1 cellular context compared by ENCODE assay signal in the genomic region with DNA sequence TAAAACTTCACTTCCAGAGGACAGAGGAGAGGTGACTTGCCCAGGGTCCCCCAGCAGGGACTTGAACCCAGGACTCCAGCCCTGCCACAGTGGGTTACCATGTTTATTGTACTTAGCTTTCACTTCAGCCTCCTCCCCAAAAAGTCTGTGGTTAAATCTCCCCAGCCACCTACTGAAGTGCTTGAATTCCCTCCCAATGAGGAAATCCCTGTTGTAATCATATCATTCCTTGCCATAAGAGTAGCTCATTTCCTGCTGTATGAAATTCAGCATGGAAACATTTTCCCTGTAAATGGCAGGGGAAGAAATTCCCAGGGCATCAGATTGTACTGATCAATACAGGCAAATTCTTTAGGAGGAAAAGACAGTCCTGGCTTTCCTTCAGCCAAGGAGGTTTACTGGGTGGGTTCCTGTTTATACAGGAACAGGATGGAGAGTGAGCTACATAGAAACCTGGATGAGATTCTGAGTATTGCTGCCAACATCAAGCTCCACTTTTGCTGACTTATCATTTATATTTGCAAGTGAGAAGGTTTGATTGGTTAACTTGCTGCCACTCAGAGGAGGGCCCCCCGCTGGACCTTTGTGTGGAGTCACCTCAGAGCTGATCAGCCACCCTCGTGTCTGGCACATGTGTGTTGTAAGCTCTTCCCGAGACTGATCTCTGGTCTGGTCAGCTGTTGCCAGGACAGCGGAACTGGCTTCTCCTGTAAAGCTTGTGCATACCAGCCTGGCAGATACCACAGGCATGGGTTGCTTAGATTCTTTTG.
TF ChIP-seq lines count a peak whose summit lies in the region.

No MANE protein-coding gene starts in this region.

TF ChIP-seq in HepG2, 621 proteins besides CTCF, POLR2A, EP300 and RAD21 (continued from another document and continues in another):
- TF ChIP-seq, protein P1, sequence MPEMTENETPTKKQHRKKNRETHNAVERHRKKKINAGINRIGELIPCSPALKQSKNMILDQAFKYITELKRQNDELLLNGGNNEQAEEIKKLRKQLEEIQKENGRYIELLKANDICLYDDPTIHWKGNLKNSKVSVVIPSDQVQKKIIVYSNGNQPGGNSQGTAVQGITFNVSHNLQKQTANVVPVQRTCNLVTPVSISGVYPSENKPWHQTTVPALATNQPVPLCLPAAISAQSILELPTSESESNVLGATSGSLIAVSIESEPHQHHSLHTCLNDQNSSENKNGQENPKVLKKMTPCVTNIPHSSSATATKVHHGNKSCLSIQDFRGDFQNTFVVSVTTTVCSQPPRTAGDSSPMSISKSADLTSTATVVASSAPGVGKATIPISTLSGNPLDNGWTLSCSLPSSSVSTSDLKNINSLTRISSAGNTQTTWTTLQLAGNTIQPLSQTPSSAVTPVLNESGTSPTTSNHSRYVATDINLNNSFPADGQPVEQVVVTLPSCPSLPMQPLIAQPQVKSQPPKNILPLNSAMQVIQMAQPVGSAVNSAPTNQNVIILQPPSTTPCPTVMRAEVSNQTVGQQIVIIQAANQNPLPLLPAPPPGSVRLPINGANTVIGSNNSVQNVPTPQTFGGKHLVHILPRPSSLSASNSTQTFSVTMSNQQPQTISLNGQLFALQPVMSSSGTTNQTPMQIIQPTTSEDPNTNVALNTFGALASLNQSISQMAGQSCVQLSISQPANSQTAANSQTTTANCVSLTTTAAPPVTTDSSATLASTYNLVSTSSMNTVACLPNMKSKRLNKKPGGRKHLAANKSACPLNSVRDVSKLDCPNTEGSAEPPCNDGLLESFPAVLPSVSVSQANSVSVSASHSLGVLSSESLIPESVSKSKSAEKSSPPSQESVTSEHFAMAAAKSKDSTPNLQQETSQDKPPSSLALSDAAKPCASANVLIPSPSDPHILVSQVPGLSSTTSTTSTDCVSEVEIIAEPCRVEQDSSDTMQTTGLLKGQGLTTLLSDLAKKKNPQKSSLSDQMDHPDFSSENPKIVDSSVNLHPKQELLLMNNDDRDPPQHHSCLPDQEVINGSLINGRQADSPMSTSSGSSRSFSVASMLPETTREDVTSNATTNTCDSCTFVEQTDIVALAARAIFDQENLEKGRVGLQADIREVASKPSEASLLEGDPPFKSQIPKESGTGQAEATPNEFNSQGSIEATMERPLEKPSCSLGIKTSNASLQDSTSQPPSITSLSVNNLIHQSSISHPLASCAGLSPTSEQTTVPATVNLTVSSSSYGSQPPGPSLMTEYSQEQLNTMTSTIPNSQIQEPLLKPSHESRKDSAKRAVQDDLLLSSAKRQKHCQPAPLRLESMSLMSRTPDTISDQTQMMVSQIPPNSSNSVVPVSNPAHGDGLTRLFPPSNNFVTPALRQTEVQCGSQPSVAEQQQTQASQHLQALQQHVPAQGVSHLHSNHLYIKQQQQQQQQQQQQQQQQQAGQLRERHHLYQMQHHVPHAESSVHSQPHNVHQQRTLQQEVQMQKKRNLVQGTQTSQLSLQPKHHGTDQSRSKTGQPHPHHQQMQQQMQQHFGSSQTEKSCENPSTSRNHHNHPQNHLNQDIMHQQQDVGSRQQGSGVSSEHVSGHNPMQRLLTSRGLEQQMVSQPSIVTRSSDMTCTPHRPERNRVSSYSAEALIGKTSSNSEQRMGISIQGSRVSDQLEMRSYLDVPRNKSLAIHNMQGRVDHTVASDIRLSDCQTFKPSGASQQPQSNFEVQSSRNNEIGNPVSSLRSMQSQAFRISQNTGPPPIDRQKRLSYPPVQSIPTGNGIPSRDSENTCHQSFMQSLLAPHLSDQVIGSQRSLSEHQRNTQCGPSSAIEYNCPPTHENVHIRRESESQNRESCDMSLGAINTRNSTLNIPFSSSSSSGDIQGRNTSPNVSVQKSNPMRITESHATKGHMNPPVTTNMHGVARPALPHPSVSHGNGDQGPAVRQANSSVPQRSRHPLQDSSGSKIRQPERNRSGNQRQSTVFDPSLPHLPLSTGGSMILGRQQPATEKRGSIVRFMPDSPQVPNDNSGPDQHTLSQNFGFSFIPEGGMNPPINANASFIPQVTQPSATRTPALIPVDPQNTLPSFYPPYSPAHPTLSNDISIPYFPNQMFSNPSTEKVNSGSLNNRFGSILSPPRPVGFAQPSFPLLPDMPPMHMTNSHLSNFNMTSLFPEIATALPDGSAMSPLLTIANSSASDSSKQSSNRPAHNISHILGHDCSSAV (CRISPR knock-in tag; IDR thresholded peaks at IDR 0.05; ENCODE audit: borderline replicate concordance) = no peak
- TF ChIP-seq ONECUT2 (CRISPR knock-in tag; IDR thresholded peaks at IDR 0.05) (no peak), SP140L (CRISPR knock-in tag; IDR thresholded peaks at IDR 0.05; ENCODE audit: borderline replicate concordance) (no peak), CBX5 (CRISPR knock-in tag; IDR thresholded peaks at IDR 0.05; ENCODE audit: borderline replicate concordance) (peak; percentile 35; the same call in 1 of the 2 replicates), ZNF570 (CRISPR knock-in tag; IDR thresholded peaks at IDR 0.05; ENCODE audit: borderline replicate concordance) (no peak), ZNF619 (CRISPR knock-in tag; IDR thresholded peaks at IDR 0.05) (no peak), SRSF1 (optimal IDR thresholded peaks at IDR 0.05; ENCODE audit: low read depth, low read length) (no peak), EED (CRISPR knock-in tag; IDR thresholded peaks at IDR 0.05) (no peak), NCOA5 (CRISPR knock-in tag; IDR thresholded peaks at IDR 0.05) (no peak), XBP1 (CRISPR knock-in tag; IDR thresholded peaks at IDR 0.05) (no peak), ASH2L (IDR thresholded peaks at IDR 0.05; ENCODE audit: insufficient read length, low read depth, low read length) (no peak), EHMT2 (IDR thresholded peaks at IDR 0.05; ENCODE audit: borderline replicate concordance, low read depth, low read length) (peak; percentile 22; the same call in 1 of the 2 replicates), ZNF10 (CRISPR knock-in tag; IDR thresholded peaks at IDR 0.05; ENCODE audit: borderline replicate concordance, low read depth) (no peak), MTA1 (CRISPR knock-in tag; IDR thresholded peaks at IDR 0.05; ENCODE audit: borderline replicate concordance) (no peak), ZNF776 (CRISPR knock-in tag; IDR thresholded peaks at IDR 0.05) (no peak), ZNF329 (CRISPR knock-in tag; IDR thresholded peaks at IDR 0.05; ENCODE audit: low read depth) (no peak), SMAD3 (CRISPR knock-in tag; IDR thresholded peaks at IDR 0.05) (peak; percentile 62; the same call in 1 of the 2 replicates), ELF1 (CRISPR knock-in tag; IDR thresholded peaks at IDR 0.05) (no peak), ATF7 (IDR thresholded peaks at IDR 0.05) (no peak), ATF7 (CRISPR knock-in tag; IDR thresholded peaks at IDR 0.05) (no peak), GTF2F1 (IDR thresholded peaks at IDR 0.05; ENCODE audit: low read length) (no peak), ZNF878 (CRISPR knock-in tag; IDR thresholded peaks at IDR 0.05) (peak; percentile 88), ZNF788 (CRISPR knock-in tag; IDR thresholded peaks at IDR 0.05; ENCODE audit: borderline replicate concordance) (no peak), ZNF180 (CRISPR knock-in tag; IDR thresholded peaks at IDR 0.05; ENCODE audit: borderline replicate concordance, low read depth) (no peak), SIN3B (IDR thresholded peaks at IDR 0.05; ENCODE audit: low read length) (no peak), REPIN1 (CRISPR knock-in tag; IDR thresholded peaks at IDR 0.05; ENCODE audit: borderline replicate concordance, low read depth) (no peak), HDAC2 (CRISPR knock-in tag; IDR thresholded peaks at IDR 0.05) (0 out of 2 replicates have a peak, but pooled peaks have one; percentile 41), ZNF33B (CRISPR knock-in tag; IDR thresholded peaks at IDR 0.05) (0 out of 2 replicates have a peak, but pooled peaks have one; percentile 64)
- TF ChIP-seq, protein P2, sequence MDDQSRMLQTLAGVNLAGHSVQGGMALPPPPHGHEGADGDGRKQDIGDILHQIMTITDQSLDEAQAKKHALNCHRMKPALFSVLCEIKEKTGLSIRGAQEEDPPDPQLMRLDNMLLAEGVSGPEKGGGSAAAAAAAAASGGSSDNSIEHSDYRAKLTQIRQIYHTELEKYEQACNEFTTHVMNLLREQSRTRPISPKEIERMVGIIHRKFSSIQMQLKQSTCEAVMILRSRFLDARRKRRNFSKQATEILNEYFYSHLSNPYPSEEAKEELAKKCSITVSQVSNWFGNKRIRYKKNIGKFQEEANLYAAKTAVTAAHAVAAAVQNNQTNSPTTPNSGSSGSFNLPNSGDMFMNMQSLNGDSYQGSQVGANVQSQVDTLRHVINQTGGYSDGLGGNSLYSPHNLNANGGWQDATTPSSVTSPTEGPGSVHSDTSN (CRISPR knock-in tag; IDR thresholded peaks at IDR 0.05; ENCODE audit: borderline replicate concordance) = no peak
- TF ChIP-seq, protein P3, sequence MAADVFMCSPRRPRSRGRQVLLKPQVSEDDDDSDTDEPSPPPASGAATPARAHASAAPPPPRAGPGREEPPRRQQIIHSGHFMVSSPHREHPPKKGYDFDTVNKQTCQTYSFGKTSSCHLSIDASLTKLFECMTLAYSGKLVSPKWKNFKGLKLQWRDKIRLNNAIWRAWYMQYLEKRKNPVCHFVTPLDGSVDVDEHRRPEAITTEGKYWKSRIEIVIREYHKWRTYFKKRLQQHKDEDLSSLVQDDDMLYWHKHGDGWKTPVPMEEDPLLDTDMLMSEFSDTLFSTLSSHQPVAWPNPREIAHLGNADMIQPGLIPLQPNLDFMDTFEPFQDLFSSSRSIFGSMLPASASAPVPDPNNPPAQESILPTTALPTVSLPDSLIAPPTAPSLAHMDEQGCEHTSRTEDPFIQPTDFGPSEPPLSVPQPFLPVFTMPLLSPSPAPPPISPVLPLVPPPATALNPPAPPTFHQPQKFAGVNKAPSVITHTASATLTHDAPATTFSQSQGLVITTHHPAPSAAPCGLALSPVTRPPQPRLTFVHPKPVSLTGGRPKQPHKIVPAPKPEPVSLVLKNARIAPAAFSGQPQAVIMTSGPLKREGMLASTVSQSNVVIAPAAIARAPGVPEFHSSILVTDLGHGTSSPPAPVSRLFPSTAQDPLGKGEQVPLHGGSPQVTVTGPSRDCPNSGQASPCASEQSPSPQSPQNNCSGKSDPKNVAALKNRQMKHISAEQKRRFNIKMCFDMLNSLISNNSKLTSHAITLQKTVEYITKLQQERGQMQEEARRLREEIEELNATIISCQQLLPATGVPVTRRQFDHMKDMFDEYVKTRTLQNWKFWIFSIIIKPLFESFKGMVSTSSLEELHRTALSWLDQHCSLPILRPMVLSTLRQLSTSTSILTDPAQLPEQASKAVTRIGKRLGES (CRISPR knock-in tag; IDR thresholded peaks at IDR 0.05; ENCODE audit: borderline replicate concordance) = peak; percentile 52; the same call in 1 of the 2 replicates
- TF ChIP-seq, protein P4, sequence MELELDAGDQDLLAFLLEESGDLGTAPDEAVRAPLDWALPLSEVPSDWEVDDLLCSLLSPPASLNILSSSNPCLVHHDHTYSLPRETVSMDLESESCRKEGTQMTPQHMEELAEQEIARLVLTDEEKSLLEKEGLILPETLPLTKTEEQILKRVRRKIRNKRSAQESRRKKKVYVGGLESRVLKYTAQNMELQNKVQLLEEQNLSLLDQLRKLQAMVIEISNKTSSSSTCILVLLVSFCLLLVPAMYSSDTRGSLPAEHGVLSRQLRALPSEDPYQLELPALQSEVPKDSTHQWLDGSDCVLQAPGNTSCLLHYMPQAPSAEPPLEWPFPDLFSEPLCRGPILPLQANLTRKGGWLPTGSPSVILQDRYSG (CRISPR knock-in tag; IDR thresholded peaks at IDR 0.05) = no peak
- TF ChIP-seq, protein P5, sequence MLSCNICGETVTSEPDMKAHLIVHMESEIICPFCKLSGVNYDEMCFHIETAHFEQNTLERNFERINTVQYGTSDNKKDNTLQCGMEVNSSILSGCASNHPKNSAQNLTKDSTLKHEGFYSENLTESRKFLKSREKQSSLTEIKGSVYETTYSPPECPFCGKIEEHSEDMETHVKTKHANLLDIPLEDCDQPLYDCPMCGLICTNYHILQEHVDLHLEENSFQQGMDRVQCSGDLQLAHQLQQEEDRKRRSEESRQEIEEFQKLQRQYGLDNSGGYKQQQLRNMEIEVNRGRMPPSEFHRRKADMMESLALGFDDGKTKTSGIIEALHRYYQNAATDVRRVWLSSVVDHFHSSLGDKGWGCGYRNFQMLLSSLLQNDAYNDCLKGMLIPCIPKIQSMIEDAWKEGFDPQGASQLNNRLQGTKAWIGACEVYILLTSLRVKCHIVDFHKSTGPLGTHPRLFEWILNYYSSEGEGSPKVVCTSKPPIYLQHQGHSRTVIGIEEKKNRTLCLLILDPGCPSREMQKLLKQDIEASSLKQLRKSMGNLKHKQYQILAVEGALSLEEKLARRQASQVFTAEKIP (CRISPR knock-in tag; IDR thresholded peaks at IDR 0.05; ENCODE audit: borderline replicate concordance) = no peak
- TF ChIP-seq, protein P6, sequence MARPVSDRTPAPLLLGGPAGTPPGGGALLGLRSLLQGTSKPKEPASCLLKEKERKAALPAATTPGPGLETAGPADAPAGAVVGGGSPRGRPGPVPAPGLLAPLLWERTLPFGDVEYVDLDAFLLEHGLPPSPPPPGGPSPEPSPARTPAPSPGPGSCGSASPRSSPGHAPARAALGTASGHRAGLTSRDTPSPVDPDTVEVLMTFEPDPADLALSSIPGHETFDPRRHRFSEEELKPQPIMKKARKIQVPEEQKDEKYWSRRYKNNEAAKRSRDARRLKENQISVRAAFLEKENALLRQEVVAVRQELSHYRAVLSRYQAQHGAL (CRISPR knock-in tag; IDR thresholded peaks at IDR 0.05; ENCODE audit: not compliant biosample characterization) = no peak
- TF ChIP-seq, protein P7, sequence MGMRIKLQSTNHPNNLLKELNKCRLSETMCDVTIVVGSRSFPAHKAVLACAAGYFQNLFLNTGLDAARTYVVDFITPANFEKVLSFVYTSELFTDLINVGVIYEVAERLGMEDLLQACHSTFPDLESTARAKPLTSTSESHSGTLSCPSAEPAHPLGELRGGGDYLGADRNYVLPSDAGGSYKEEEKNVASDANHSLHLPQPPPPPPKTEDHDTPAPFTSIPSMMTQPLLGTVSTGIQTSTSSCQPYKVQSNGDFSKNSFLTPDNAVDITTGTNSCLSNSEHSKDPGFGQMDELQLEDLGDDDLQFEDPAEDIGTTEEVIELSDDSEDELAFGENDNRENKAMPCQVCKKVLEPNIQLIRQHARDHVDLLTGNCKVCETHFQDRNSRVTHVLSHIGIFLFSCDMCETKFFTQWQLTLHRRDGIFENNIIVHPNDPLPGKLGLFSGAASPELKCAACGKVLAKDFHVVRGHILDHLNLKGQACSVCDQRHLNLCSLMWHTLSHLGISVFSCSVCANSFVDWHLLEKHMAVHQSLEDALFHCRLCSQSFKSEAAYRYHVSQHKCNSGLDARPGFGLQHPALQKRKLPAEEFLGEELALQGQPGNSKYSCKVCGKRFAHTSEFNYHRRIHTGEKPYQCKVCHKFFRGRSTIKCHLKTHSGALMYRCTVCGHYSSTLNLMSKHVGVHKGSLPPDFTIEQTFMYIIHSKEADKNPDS (CRISPR knock-in tag; IDR thresholded peaks at IDR 0.05) = no peak
